8 cellular contexts compared by ENCODE assay signal in genomic region chr10:114437456-114438292, GRCh38. TPM values are rescaled to one million over a fixed set of nuclear protein-coding genes. Genes with fewer than 3 reads are reported as not detected.
DNase-seq lines count a peak whose midpoint lies in the region; ATAC-seq and TF ChIP-seq lines count a peak whose summit lies in the region.

No MANE protein-coding gene starts in this region.

- intact Hi-C loops in heart right ventricle (cut with DNase I) (loop anchor here in 6 of 10 donors (5.0 to 10.0 kb wide), 2 partner anchors 133 to 135 kb away; no protein-coding TSS in a partner anchor), left cardiac atrium (cut with DNase I) (loop anchor here in 1 of 2 donors (5.0 kb wide), 1 partner anchor 135 kb away; no protein-coding TSS in a partner anchor), uterus (cut with DNase I; ENCODE audit: low total_unique reads) (loop anchor here (10.0 kb wide), 1 partner anchor 133 kb away; no protein-coding TSS in a partner anchor)

- WGBS in heart right ventricle, 2 donors = 83 to 88% methylated on average over 9 of the region's 9 CpGs

- no peak for TF ChIP-seq POLR2A in uterus (IDR thresholded peaks at IDR 0.05)

- H3K4me1 Mint-ChIP-seq in glutamatergic neuron (ENCODE audit: low read depth, unreplicated experiment) (no peaks in the 10 kb centered on the region), T-helper 17 cell (peaks cover 4% of the 10 kb centered on the region)

- H3K36me3 Mint-ChIP-seq in glutamatergic neuron (ENCODE audit: unreplicated experiment) = no peaks in the 10 kb centered on the region
- peaks cover 12% of the 10 kb centered on the region for H3K36me3 Mint-ChIP-seq in T-helper 17 cell (ENCODE audit: low read depth)

- no peaks in the 10 kb centered on the region for H3K9me3 ChIP-seq in heart right ventricle
- no peaks in the 10 kb centered on the region for H3K9me3 ChIP-seq in RWPE2 (ENCODE audit: severe bottlenecking)
- no peaks in the 10 kb centered on the region for H3K9me3 ChIP-seq in uterus
- H3K9me3 ChIP-seq in T-helper 17 cell (ENCODE audit: control insufficient read depth, low read length, poor library complexity, severe bottlenecking) = no peaks in the 10 kb centered on the region

- DNase-seq in heart right ventricle (no peak), left cardiac atrium (no peak), RWPE2 (ENCODE audit: low spot score) (no peak), glutamatergic neuron (no peak), uterus (no peak), T-helper 17 cell (no peak)
- no peak for DNase-seq in activated CD4-positive, alpha-beta T cell treated with anti-CD3 and anti-CD28 coated beads for 1 hour
- no peak for DNase-seq in stimulated activated naive CD4-positive, alpha-beta T cell (lab: John Stamatoyannopoulos, UW)

- H3K4me1 ChIP-seq in heart right ventricle = no peaks in the 10 kb centered on the region
- H3K4me1 ChIP-seq in RWPE2 (ENCODE audit: insufficient read depth, poor library complexity, severe bottlenecking) = no peaks in the 10 kb centered on the region
- no peaks in the 10 kb centered on the region for H3K4me1 ChIP-seq in uterus

- TF ChIP-seq CTCF in heart right ventricle (IDR thresholded peaks at IDR 0.05) (peak in 8 of 9 donors; percentile 8 to 56 (median 45)), RWPE2 (IDR thresholded peaks at IDR 0.05; ENCODE audit: poor library complexity, severe bottlenecking) (peak; percentile 75), glutamatergic neuron (IDR thresholded peaks at IDR 0.05; ENCODE audit: partially characterized antibody, unreplicated experiment) (peak; percentile 71), uterus (IDR thresholded peaks at IDR 0.05) (peak; percentile 21 to 49 (median 43))

- H3K27ac Mint-ChIP-seq in glutamatergic neuron (ENCODE audit: unreplicated experiment) (no peak overlapping the region), T-helper 17 cell (no peak overlapping the region)

- ATAC-seq in heart right ventricle (no peak), left cardiac atrium (no peak), RWPE2 (ENCODE audit: low read depth) (peak; percentile 38; the same call in 1 of the 3 replicates), T-helper 17 cell (no peak)

- no peaks in the 10 kb centered on the region for H3K9me3 Mint-ChIP-seq in glutamatergic neuron (ENCODE audit: unreplicated experiment)

- H3K27me3 ChIP-seq in heart right ventricle (no peaks in the 10 kb centered on the region), RWPE2 (ENCODE audit: insufficient read depth, poor library complexity, severe bottlenecking) (no peaks in the 10 kb centered on the region), uterus (no peaks in the 10 kb centered on the region)

- H3K4me3 Mint-ChIP-seq in glutamatergic neuron (ENCODE audit: unreplicated experiment) = no peak overlapping the region
- H3K4me3 Mint-ChIP-seq in T-helper 17 cell = no peak overlapping the region

- H3K36me3 ChIP-seq in heart right ventricle (peaks cover 4 to 99% (median 85%) of the 10 kb centered on the region in 9 donors), RWPE2 (ENCODE audit: low read depth) (peaks cover 3% of the 10 kb centered on the region; the same call in 1 of the 2 replicates), uterus (no peaks in the 10 kb centered on the region)

- H3K4me3 ChIP-seq in heart right ventricle (no peak overlapping the region), RWPE2 (ENCODE audit: severe bottlenecking) (no peak overlapping the region), uterus (no peak overlapping the region)

- H3K27me3 Mint-ChIP-seq in glutamatergic neuron (ENCODE audit: unreplicated experiment) = peaks cover 3% of the 10 kb centered on the region
- no peaks in the 10 kb centered on the region for H3K27me3 Mint-ChIP-seq in T-helper 17 cell

- no peak overlapping the region for H3K27ac ChIP-seq in heart right ventricle
- no peak overlapping the region for H3K27ac ChIP-seq in RWPE2 (ENCODE audit: poor library complexity, severe bottlenecking)
- H3K27ac ChIP-seq in uterus = no peak overlapping the region

RNA-seq across cellular contexts. Expression of gene AFAP1L2, which starts 33.4 kb away (rescaled TPM):
- total RNA-seq in heart right ventricle = 1 to 10 TPM; 2.9 to 5.0 (median 4.5) TPM
- polyA plus RNA-seq in heart right ventricle = 1 to 10 TPM; 3.0 to 3.6 TPM
- 1 to 10 TPM; 5.5 to 7.6 TPM for total RNA-seq in left cardiac atrium
- 1.9 TPM for total RNA-seq in glutamatergic neuron (ENCODE audit: unreplicated experiment)
- 10 to 100 TPM; 28.4 to 86.6 (median 48.6) TPM for total RNA-seq in uterus
- 1 to 10 TPM; 1.8 to 3.0 TPM for total RNA-seq in T-helper 17 cell
